ENCODE assay signal across 21 cellular contexts in genomic region chr3:10625307-10625706, GRCh38.
DNase-seq lines count a peak whose midpoint lies in the region; ATAC-seq and TF ChIP-seq lines count a peak whose summit lies in the region.
"Had no signal": no experiment of that assay in that cellular context is flagged by ENCODE, and none has a peak within 500 bp of the region (broad histone marks: within the 10 kb centered on the region; RNA-seq: fewer than 3 reads in every experiment).

No MANE protein-coding gene starts in this region.

- H3K9me3 ChIP-seq in NT2/D1 (ENCODE audit: insufficient read depth, low read length) (no peaks in the 10 kb centered on the region), neural progenitor cell (ENCODE audit: low read depth) (no peaks in the 10 kb centered on the region), upper lobe of right lung (no peaks in the 10 kb centered on the region)
- H3K9me3 ChIP-seq: BLaER1 treated with 17β-estradiol and CSF1 and Interleukin-3, amounts not matched to agents 10 nM and 100 nM had no signal

- H3K4me1 Mint-ChIP-seq in GM23338 (peaks cover 21% of the 10 kb centered on the region), neural progenitor cell (peaks cover 13% of the 10 kb centered on the region)
- H3K4me1 Mint-ChIP-seq: B cell had no signal

- H3K56ac ChIP-seq in mesendoderm (ENCODE audit: low read length), result no peak overlapping the region

- H2BK5ac ChIP-seq in mesendoderm (ENCODE audit: low read length), result no peak overlapping the region

- H4K8ac ChIP-seq in mesendoderm (ENCODE audit: low read depth, low read length), result no peak overlapping the region

- ATAC-seq in GM23338 (peak; percentile 16; the same call in 1 of the 3 replicates), upper lobe of right lung (no peak), HG02759 (IDR thresholded peaks at IDR 0.05; ENCODE audit: unreplicated experiment) (no peak), GM21447 (IDR thresholded peaks at IDR 0.05; ENCODE audit: unreplicated experiment) (no peak)
- ATAC-seq: CD8-positive, alpha-beta T cell; GM12878; HepG2 had no signal

- no peak overlapping the region for H2BK15ac ChIP-seq in mesendoderm (replicated peaks; ENCODE audit: low read depth)

- no peak overlapping the region for H2AK5ac ChIP-seq in mesendoderm (ENCODE audit: low read length)

- no peak overlapping the region for H3K23ac ChIP-seq in mesendoderm (ENCODE audit: low read length)

- no peak overlapping the region for H4K5ac ChIP-seq in mesendoderm (ENCODE audit: low read length)

- H3K4me3 Mint-ChIP-seq in GM23338, result no peak overlapping the region
- H3K4me3 Mint-ChIP-seq in neural progenitor cell, result no peak overlapping the region
- H3K4me3 Mint-ChIP-seq: B cell; CD8-positive, alpha-beta T cell; IgD-negative memory B cell had no signal

- H3K36me3 ChIP-seq in GM23338 (ENCODE audit: insufficient read depth) (no peaks in the 10 kb centered on the region), NT2/D1 (ENCODE audit: insufficient read depth, insufficient read length, low read length) (no peaks in the 10 kb centered on the region), neural progenitor cell (no peaks in the 10 kb centered on the region), upper lobe of right lung (no peaks in the 10 kb centered on the region), mesendoderm (ENCODE audit: control insufficient read depth, insufficient read depth, low read length) (no peaks in the 10 kb centered on the region)
- H3K36me3 ChIP-seq: BLaER1 treated with 17β-estradiol and CSF1 and Interleukin-3, amounts not matched to agents 10 nM and 100 nM had no signal

- H3K4ac ChIP-seq in mesendoderm (ENCODE audit: low read depth, low read length), result no peak overlapping the region

- WGBS in mesendoderm (ENCODE audit: extremely low coverage, insufficient coverage, low lambda C conversion rate), result no CpG with 5 or more reads among the region's 9 CpGs

- H3F3A ChIP-seq in GM23338 (replicated peaks; ENCODE audit: low read depth) (no peaks in the 10 kb centered on the region), neural progenitor cell (ENCODE audit: low read depth) (no peaks in the 10 kb centered on the region)

- DNase-seq in GM23338 (ENCODE audit: low spot score) (no peak), NT2/D1 (ENCODE audit: low read depth, low spot score) (no peak), neural progenitor cell (ENCODE audit: low spot score) (peak; percentile 53), upper lobe of right lung (peak; percentile 42), mesendoderm (no peak)
- DNase-seq: 8988T; CD8-positive, alpha-beta T cell; DMS 273 treated with DMSO at 0.1 percent for 48 hours; DMS53; DND-41; EL; GOT3; HCEC 1CT; KBM-7 had no signal

- no peaks in the 10 kb centered on the region for H3K79me1 ChIP-seq in mesendoderm (ENCODE audit: low read length)

- H3K79me2 ChIP-seq in GM23338 (replicated peaks; ENCODE audit: insufficient read depth) (no peaks in the 10 kb centered on the region), neural progenitor cell (ENCODE audit: low read depth) (no peaks in the 10 kb centered on the region), mesendoderm (ENCODE audit: control insufficient read depth, insufficient read depth, low read length) (no peaks in the 10 kb centered on the region)

- H4K20me1 ChIP-seq in GM23338 (replicated peaks; ENCODE audit: insufficient read depth) (no peaks in the 10 kb centered on the region), neural progenitor cell (ENCODE audit: low read depth) (no peaks in the 10 kb centered on the region)
- H4K20me1 ChIP-seq: BLaER1 treated with 17β-estradiol and CSF1 and Interleukin-3, amounts not matched to agents 10 nM and 100 nM had no signal

- H3K9me3 Mint-ChIP-seq in GM23338, result no peaks in the 10 kb centered on the region
- H3K9me3 Mint-ChIP-seq in neural progenitor cell, result no peaks in the 10 kb centered on the region
- H3K9me3 Mint-ChIP-seq: CD8-positive, alpha-beta T cell; IgD-negative memory B cell had no signal

- 0 out of 2 replicates have a peak, but pooled peaks cover 7% of the 10 kb centered on the region for H3K9me2 ChIP-seq in GM23338 (ENCODE audit: insufficient read depth)

- no peak overlapping the region for H2BK120ac ChIP-seq in mesendoderm (ENCODE audit: low read depth, low read length)

- no peak overlapping the region for H3K27ac ChIP-seq in GM23338 (ENCODE audit: low read depth)
- H3K27ac ChIP-seq in neural progenitor cell, result no peak overlapping the region
- no peak overlapping the region for H3K27ac ChIP-seq in upper lobe of right lung
- no peak overlapping the region for H3K27ac ChIP-seq in mesendoderm (ENCODE audit: low read depth, low read length)
- H3K27ac ChIP-seq: BLaER1 treated with 17β-estradiol and CSF1 and Interleukin-3, amounts not matched to agents 10 nM and 100 nM had no signal

- H3K27ac Mint-ChIP-seq in GM23338 (peak overlapping the region; percentile 56; the same call in 1 of the 2 replicates), neural progenitor cell (no peak overlapping the region)
- H3K27ac Mint-ChIP-seq: B cell; CD8-positive, alpha-beta T cell; IgD-negative memory B cell had no signal

- no peaks in the 10 kb centered on the region for H3K27me3 ChIP-seq in GM23338 (ENCODE audit: insufficient read depth)
- no peaks in the 10 kb centered on the region for H3K27me3 ChIP-seq in NT2/D1 (ENCODE audit: insufficient read depth, insufficient read length)
- no peaks in the 10 kb centered on the region for H3K27me3 ChIP-seq in neural progenitor cell
- no peaks in the 10 kb centered on the region for H3K27me3 ChIP-seq in upper lobe of right lung
- H3K27me3 ChIP-seq in mesendoderm (ENCODE audit: insufficient read depth, low read length, poor library complexity), result no peaks in the 10 kb centered on the region
- H3K27me3 ChIP-seq: BLaER1 treated with 17β-estradiol and CSF1 and Interleukin-3, amounts not matched to agents 10 nM and 100 nM had no signal

- H2AFZ ChIP-seq in GM23338 (peak overlapping the region; percentile 38; the same call in 1 of the 2 replicates), neural progenitor cell (replicated peaks) (peak overlapping the region; percentile 34)

- H3K9ac ChIP-seq in NT2/D1 (ENCODE audit: insufficient read length, low read depth) (peak overlapping the region; percentile 13), neural progenitor cell (no peak overlapping the region), mesendoderm (ENCODE audit: low read length) (no peak overlapping the region)
- H3K9ac ChIP-seq: BLaER1 treated with 17β-estradiol and CSF1 and Interleukin-3, amounts not matched to agents 10 nM and 100 nM had no signal

- peaks cover 8% of the 10 kb centered on the region for H3K27me3 Mint-ChIP-seq in GM23338 (ENCODE audit: insufficient read depth, low read depth, poor library complexity)
- H3K27me3 Mint-ChIP-seq in neural progenitor cell (ENCODE audit: insufficient read depth, low read depth), result no peaks in the 10 kb centered on the region

- H3K4me3 ChIP-seq in GM23338, result no peak overlapping the region
- no peak overlapping the region for H3K4me3 ChIP-seq in NT2/D1 (ENCODE audit: insufficient read length, low read depth)
- no peak overlapping the region for H3K4me3 ChIP-seq in neural progenitor cell
- H3K4me3 ChIP-seq in upper lobe of right lung, result no peak overlapping the region
- no peak overlapping the region for H3K4me3 ChIP-seq in mesendoderm (ENCODE audit: low read length)
- H3K4me3 ChIP-seq: BLaER1 treated with 17β-estradiol and CSF1 and Interleukin-3, amounts not matched to agents 10 nM and 100 nM; GM12878 had no signal

- intact Hi-C loops in upper lobe of right lung (cut with DNase I), result no loop called here

- no peak overlapping the region for H3K18ac ChIP-seq in mesendoderm (ENCODE audit: low read length)

- H3K36me3 Mint-ChIP-seq in GM23338 (ENCODE audit: low read depth) (no peaks in the 10 kb centered on the region), neural progenitor cell (no peaks in the 10 kb centered on the region)
- H3K36me3 Mint-ChIP-seq: CD8-positive, alpha-beta T cell; IgD-negative memory B cell had no signal

- H3K4me2 ChIP-seq in GM23338 (no peak overlapping the region), neural progenitor cell (peak overlapping the region; percentile 10), mesendoderm (ENCODE audit: low read length) (no peak overlapping the region)
- H3K4me2 ChIP-seq: BLaER1 treated with 17β-estradiol and CSF1 and Interleukin-3, amounts not matched to agents 10 nM and 100 nM had no signal

- no peak for TF ChIP-seq CTCF in GM23338 (conservative IDR thresholded peaks at IDR 0.05; ENCODE audit: low read depth in 2 of 2)
- no peak for TF ChIP-seq CTCF in neural progenitor cell (IDR thresholded peaks at IDR 0.05)
- TF ChIP-seq CTCF in upper lobe of right lung (IDR thresholded peaks at IDR 0.05), result no peak

- peaks cover 10% of the 10 kb centered on the region; the same call in 1 of the 2 replicates for H3K4me1 ChIP-seq in GM23338 (ENCODE audit: insufficient read depth)
- H3K4me1 ChIP-seq in NT2/D1 (ENCODE audit: insufficient read depth, insufficient read length), result peaks cover 12% of the 10 kb centered on the region
- H3K4me1 ChIP-seq in neural progenitor cell, result peaks cover 18% of the 10 kb centered on the region
- no peaks in the 10 kb centered on the region for H3K4me1 ChIP-seq in upper lobe of right lung
- H3K4me1 ChIP-seq in mesendoderm (ENCODE audit: control insufficient read depth, low read depth, low read length), result peaks cover 2% of the 10 kb centered on the region
- H3K4me1 ChIP-seq: BLaER1 treated with 17β-estradiol and CSF1 and Interleukin-3, amounts not matched to agents 10 nM and 100 nM had no signal

Comparison
In these comparisons a context has a peak if more than half of its experiments do, and no peak if none do; other contexts are left out.
1. DNase-seq: peak in neural progenitor cell (single experiment) and upper lobe of right lung (single experiment); none in GM23338 (single experiment), NT2/D1 (single experiment) and mesendoderm (single experiment).